8 cellular contexts compared by ENCODE assay signal in genomic region chr7:65216469-65216868, GRCh38.
DNase-seq lines count a peak whose midpoint lies in the region; ATAC-seq and TF ChIP-seq lines count a peak whose summit lies in the region.

No MANE protein-coding gene starts in this region.

- intact Hi-C loops in CD14-positive monocyte (cut with micrococcal nuclease), result no loop called here

- H3K9me3 Mint-ChIP-seq in CD14-positive monocyte, result peaks cover 0 to 2% (median 0%) of the 10 kb centered on the region in 7 donors
- no peaks in the 10 kb centered on the region for H3K9me3 Mint-ChIP-seq in activated naive CD8-positive, alpha-beta T cell treated with anti-CD3 and anti-CD28 coated beads for 36 hours
- H3K9me3 Mint-ChIP-seq in immature natural killer cell, result no peaks in the 10 kb centered on the region

- DNase-seq in CD14-positive monocyte (ENCODE audit: low spot score) (no peak), Karpas-422 (peak; percentile 83), SHP77 treated with DMSO at 0.1 percent for 48 hours (lab: John Stamatoyannopoulos, UW) (peak; percentile 64), immature natural killer cell (peak; percentile 51 to 70 (median 60))
- DNase-seq in activated naive CD8-positive, alpha-beta T cell treated with anti-CD3 and anti-CD28 coated beads for 36 hours, result peak; percentile 53
- peak; percentile 9 to 38 (median 34) for DNase-seq in stimulated activated CD4-positive, alpha-beta T cell treated with anti-CD3 and anti-CD28 coated beads, TNF-alpha, amount 100 ng/mL, for 48 hours (ENCODE audit: low read depth in 3 of 3)

- H3K27me3 Mint-ChIP-seq in CD14-positive monocyte (ENCODE audit: low read depth in 3 of 3) (peaks cover 0 to 4% (median 3%) of the 10 kb centered on the region in 3 donors), immature natural killer cell (ENCODE audit: low read depth in 3 of 3) (peaks cover 0 to 3% (median 1%) of the 10 kb centered on the region in 3 donors)
- peaks cover 3% of the 10 kb centered on the region for H3K27me3 Mint-ChIP-seq in activated naive CD8-positive, alpha-beta T cell treated with anti-CD3 and anti-CD28 coated beads for 36 hours

- no peaks in the 10 kb centered on the region for H3K9me2 ChIP-seq in Karpas-422 (replicated peaks; ENCODE audit: insufficient read depth, low read length)

- no peaks in the 10 kb centered on the region for H3K79me2 ChIP-seq in Karpas-422 (ENCODE audit: low read length)

- no peak overlapping the region for H3K9ac ChIP-seq in Karpas-422 (ENCODE audit: low read length)

- H3K9me3 ChIP-seq in Karpas-422 (ENCODE audit: low read length), result no peaks in the 10 kb centered on the region

- H3K27ac ChIP-seq in Karpas-422 (ENCODE audit: low read length), result no peak overlapping the region

- no peaks in the 10 kb centered on the region for H3K4me1 ChIP-seq in Karpas-422 (ENCODE audit: low read length)

- ATAC-seq in GM19395 (IDR thresholded peaks at IDR 0.05; ENCODE audit: unreplicated experiment) (peak; percentile 79), GM18870 (IDR thresholded peaks at IDR 0.05; ENCODE audit: unreplicated experiment) (no peak)

- no peak overlapping the region for H2AFZ ChIP-seq in Karpas-422 (ENCODE audit: low read length)

- H3K27ac Mint-ChIP-seq in CD14-positive monocyte, result no peak overlapping the region
- no peak overlapping the region for H3K27ac Mint-ChIP-seq in activated naive CD8-positive, alpha-beta T cell treated with anti-CD3 and anti-CD28 coated beads for 36 hours
- no peak overlapping the region for H3K27ac Mint-ChIP-seq in immature natural killer cell

- H3K36me3 ChIP-seq in Karpas-422 (ENCODE audit: insufficient read depth, low read length), result no peaks in the 10 kb centered on the region

- H3K36me3 Mint-ChIP-seq in CD14-positive monocyte, result no peaks in the 10 kb centered on the region
- H3K36me3 Mint-ChIP-seq in activated naive CD8-positive, alpha-beta T cell treated with anti-CD3 and anti-CD28 coated beads for 36 hours, result no peaks in the 10 kb centered on the region
- H3K36me3 Mint-ChIP-seq in immature natural killer cell, result no peaks in the 10 kb centered on the region

- H3K27me3 ChIP-seq in Karpas-422 (ENCODE audit: low read length), result no peaks in the 10 kb centered on the region

- no peak overlapping the region for H3K4me2 ChIP-seq in Karpas-422 (ENCODE audit: low read depth, low read length, poor library complexity, severe bottlenecking)

- no peaks in the 10 kb centered on the region for H4K20me1 ChIP-seq in Karpas-422 (ENCODE audit: insufficient read depth, low read depth, low read length)

- H3K4me3 ChIP-seq in Karpas-422 (ENCODE audit: low read length), result no peak overlapping the region

- peak; percentile 66 for TF ChIP-seq CTCF in CD14-positive monocyte (IDR thresholded peaks at IDR 0.05)

- no peaks in the 10 kb centered on the region for H3K4me1 Mint-ChIP-seq in CD14-positive monocyte
- H3K4me1 Mint-ChIP-seq in activated naive CD8-positive, alpha-beta T cell treated with anti-CD3 and anti-CD28 coated beads for 36 hours, result peaks cover 2% of the 10 kb centered on the region
- H3K4me1 Mint-ChIP-seq in immature natural killer cell, result peaks cover 0 to 4% of the 10 kb centered on the region in 2 donors

- no peak overlapping the region for H3K4me3 Mint-ChIP-seq in CD14-positive monocyte
- no peak overlapping the region for H3K4me3 Mint-ChIP-seq in activated naive CD8-positive, alpha-beta T cell treated with anti-CD3 and anti-CD28 coated beads for 36 hours
- peak overlapping the region in 2 of 5 donors; percentile 45 to 57 for H3K4me3 Mint-ChIP-seq in immature natural killer cell
